Comparison of ENCODE assay signal across 19 cellular contexts in genomic region chr7:77893813-77894212, GRCh38.
"Had no signal": no experiment of that assay in that cellular context is flagged by ENCODE, and none has a peak within 500 bp of the region (broad histone marks: within the 10 kb centered on the region; RNA-seq: fewer than 3 reads in every experiment).

No MANE protein-coding gene starts in this region.

- H3K27me3 ChIP-seq: heart right ventricle, thyroid gland, upper lobe of left lung, uterus had no signal

- H3K4me1 ChIP-seq: heart right ventricle, left ventricle myocardium inferior, lower lobe of right lung, upper lobe of left lung, uterus had no signal

- H3K27ac Mint-ChIP-seq: mesothelial cell of epicardium; natural killer cell treated with Interleukin-12 subunit alpha and Interleukin-12 subunit beta and Interleukin-15 and Interleukin-18, amount 100 ng/mL, for 72 hours had no signal

- ATAC-seq: heart right ventricle; lower lobe of right lung; natural killer cell treated with Interleukin-12 subunit alpha and Interleukin-12 subunit beta and Interleukin-15 and Interleukin-18, amount 100 ng/mL, for 72 hours; right cardiac atrium had no signal

- H3K4me1 Mint-ChIP-seq: mesothelial cell of epicardium had no signal

- H3K27me3 Mint-ChIP-seq: memory B cell; natural killer cell treated with Interleukin-12 subunit alpha and Interleukin-12 subunit beta and Interleukin-15 and Interleukin-18, amount 100 ng/mL, for 72 hours had no signal

- H3K36me3 Mint-ChIP-seq: mesothelial cell of epicardium; natural killer cell treated with Interleukin-12 subunit alpha and Interleukin-12 subunit beta and Interleukin-15 and Interleukin-18, amount 100 ng/mL, for 72 hours had no signal

- H3K4me3 Mint-ChIP-seq: memory B cell; mesothelial cell of epicardium; natural killer cell treated with Interleukin-12 subunit alpha and Interleukin-12 subunit beta and Interleukin-15 and Interleukin-18, amount 100 ng/mL, for 72 hours had no signal

- H3K36me3 ChIP-seq: heart right ventricle, left ventricle myocardium inferior, lower lobe of right lung, thyroid gland, upper lobe of left lung, uterus had no signal

- H3K4me3 ChIP-seq: coronary artery, heart right ventricle, left ventricle myocardium inferior, lower lobe of right lung, thyroid gland, upper lobe of left lung, uterus had no signal

- H3K9me3 ChIP-seq: heart right ventricle, left ventricle myocardium inferior, lower lobe of right lung, thyroid gland, upper lobe of left lung, uterus had no signal

- DNase-seq: effector CD4-positive, alpha-beta T cell; foreskin melanocyte; heart right ventricle; hypothalamus; islet precursor cell; left ventricle myocardium inferior; lower lobe of right lung; occipital lobe; right cardiac atrium; small intestine; stimulated activated CD4-positive, alpha-beta T cell treated with anti-CD3 and anti-CD28 coated beads, Interleukin-2, amount 100 ng/mL, for 48 hours; stimulated activated naive CD4-positive, alpha-beta T cell treated with Interleukin-2 at 50 U/mL for 16 hours; thyroid gland; upper lobe of left lung; uterus had no signal

- H3K27ac ChIP-seq: coronary artery, heart right ventricle, left ventricle myocardium inferior, lower lobe of right lung, thyroid gland, upper lobe of left lung, uterus had no signal
